Comparison of ENCODE assay signal across 14 cellular contexts in the genomic region with DNA sequence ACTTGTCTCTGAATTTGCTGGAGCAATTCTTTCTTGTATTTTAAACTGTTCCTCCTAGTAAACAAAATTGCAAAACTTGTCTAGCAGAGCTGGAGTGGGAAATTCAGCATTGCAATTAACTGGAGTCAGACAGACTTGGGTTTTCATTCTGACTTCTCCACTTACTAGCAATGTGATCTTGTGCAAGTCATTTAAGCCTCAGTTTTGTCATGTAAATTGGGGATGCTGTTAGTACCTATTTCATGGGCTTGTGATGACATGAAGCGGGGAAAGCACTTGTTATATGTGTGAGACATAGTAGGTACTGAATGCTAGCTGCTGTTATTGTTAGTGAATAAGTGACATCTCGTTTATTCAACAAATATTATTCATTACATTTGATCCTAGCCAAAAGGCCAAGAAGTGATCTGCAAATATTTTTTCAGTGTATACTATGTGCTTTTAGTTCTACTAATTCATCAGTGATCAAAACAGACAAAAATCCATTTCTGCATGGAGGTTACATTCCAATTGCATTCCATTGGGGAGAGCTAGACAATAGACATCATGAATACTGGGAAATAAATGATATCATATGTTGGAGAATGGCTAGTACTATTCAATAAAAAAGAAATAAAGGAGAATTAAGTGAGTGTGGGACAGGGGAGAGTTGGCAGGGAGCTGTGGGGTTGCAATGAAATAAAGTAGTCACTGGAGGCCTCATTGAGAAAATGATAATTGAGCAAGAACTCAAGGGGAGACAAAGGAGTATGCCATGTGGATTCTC. TPM values are rescaled to one million over a fixed set of nuclear protein-coding genes. Genes with fewer than 3 reads are reported as not detected.
DNase-seq lines count a peak whose midpoint lies in the region; ATAC-seq, FAIRE-seq and TF ChIP-seq lines count a peak whose summit lies in the region.
"Had no signal": no experiment of that assay in that cellular context is flagged by ENCODE, and none has a peak within 500 bp of the region (broad histone marks: within the 10 kb centered on the region; RNA-seq: fewer than 3 reads in every experiment).

No MANE protein-coding gene starts in this region.

- H3K9ac ChIP-seq in adipocyte (ENCODE audit: low read length) = no peak overlapping the region
- H3K9ac ChIP-seq in smooth muscle cell (ENCODE audit: low read depth) = no peak overlapping the region
- H3K9ac ChIP-seq: KMS-11 had no signal

- intact Hi-C loops in adrenal gland (cut with DNase I) = no loop called here

- WGBS in smooth muscle cell (ENCODE audit: low lambda C conversion rate) = 90% methylated on average over 2 of the region's 2 CpGs
- WGBS in adrenal gland, 4 donors = 68 to 84% (median 81%) methylated on average over 2 of the region's 2 CpGs

- ATAC-seq in HG03442 (IDR thresholded peaks at IDR 0.05; ENCODE audit: unreplicated experiment) = no peak

- peak; percentile 92 for FAIRE-seq in H54 (lab: Jason Lieb, UNC)
- FAIRE-seq: endometrium had no signal

- no peak overlapping the region for H2AFZ ChIP-seq in smooth muscle cell (ENCODE audit: low read depth)

- peaks cover 57% of the 10 kb centered on the region for H3K79me2 ChIP-seq in smooth muscle cell (ENCODE audit: low read depth)

- no peaks in the 10 kb centered on the region for H3K9me3 ChIP-seq in adipocyte (ENCODE audit: control insufficient read depth, low read length)
- no peaks in the 10 kb centered on the region for H3K9me3 ChIP-seq in smooth muscle cell (replicated peaks; ENCODE audit: low read depth)
- no peaks in the 10 kb centered on the region for H3K9me3 ChIP-seq in adrenal gland (replicated peaks in 1 of 3)
- H3K9me3 ChIP-seq: ascending aorta had no signal

- peaks cover 10% of the 10 kb centered on the region for H3F3A ChIP-seq in smooth muscle cell (ENCODE audit: low read depth)

- peak overlapping the region; percentile 11 for H3K4me2 ChIP-seq in smooth muscle cell
- H3K4me2 ChIP-seq: KMS-11 had no signal

- H3K4me3 ChIP-seq in adipocyte (ENCODE audit: low read length) (peak overlapping the region; percentile 47), fibroblast of pulmonary artery (replicated peaks; ENCODE audit: low read depth, low read length) (no peak overlapping the region), smooth muscle cell (no peak overlapping the region), adrenal gland (no peak overlapping the region)
- H3K4me3 ChIP-seq: ascending aorta had no signal

- H3K4me1 ChIP-seq in adipocyte (ENCODE audit: control insufficient read depth, insufficient read depth, low read length) (peaks cover 64% of the 10 kb centered on the region), smooth muscle cell (ENCODE audit: low read depth) (peaks cover 70% of the 10 kb centered on the region), adrenal gland (replicated peaks in 1 of 2) (peaks cover 61 to 62% of the 10 kb centered on the region in 2 donors)

- H3K36me3 ChIP-seq in adipocyte (ENCODE audit: control insufficient read depth, insufficient read depth, low read length, severe bottlenecking) (no peaks in the 10 kb centered on the region), smooth muscle cell (ENCODE audit: low read depth) (no peaks in the 10 kb centered on the region), adrenal gland (replicated peaks in 1 of 2) (no peaks in the 10 kb centered on the region)
- H3K36me3 ChIP-seq: ascending aorta had no signal

- no peak for TF ChIP-seq POLR2A in H54 (IDR thresholded peaks at IDR 0.05; ENCODE audit: low read depth, low read length)
- TF ChIP-seq POLR2A in adrenal gland (IDR thresholded peaks at IDR 0.05) = no peak

- H3K27ac ChIP-seq in smooth muscle cell (ENCODE audit: low read depth) (peak overlapping the region; percentile 26), adrenal gland (peak overlapping the region in 1 of 5 donors; percentile 50)
- H3K27ac ChIP-seq: ascending aorta, KMS-11 had no signal

- peaks cover 59% of the 10 kb centered on the region for H4K20me1 ChIP-seq in smooth muscle cell (ENCODE audit: low read depth)

- H3K27me3 ChIP-seq in adipocyte (replicated peaks; ENCODE audit: control insufficient read depth, insufficient read depth, low read length) (no peaks in the 10 kb centered on the region), smooth muscle cell (ENCODE audit: low read depth) (no peaks in the 10 kb centered on the region), adrenal gland (no peaks in the 10 kb centered on the region)
- H3K27me3 ChIP-seq: ascending aorta had no signal

- no peak for DNase-seq in H54 (ENCODE audit: insufficient read length, low spot score)
- DNase-seq in adipocyte (ENCODE audit: low read depth) = no peak
- peak; percentile 50 for DNase-seq in fibroblast of pulmonary artery (ENCODE audit: low read depth)
- DNase-seq in smooth muscle cell (lab: John Stamatoyannopoulos, UW; ENCODE audit: unreplicated experiment) = no peak
- DNase-seq in adrenal gland = no peak
- no peak for DNase-seq in NCI-H2081 (lab: John Stamatoyannopoulos, UW)
- DNase-seq: activated CD4-positive, alpha-beta T cell treated with anti-CD3 and anti-CD28 coated beads for 4 hours; activated T-cell treated with anti-CD3 and anti-CD28 coated beads, Interleukin-2, amount 50 U/mL, for 48 hours; hippocampal formation; NCI-H1436 treated with DMSO at 0.1 percent for 48 hours had no signal

- TF ChIP-seq CTCF in fibroblast of pulmonary artery (IDR thresholded peaks at IDR 0.05; ENCODE audit: low read length, missing control alignments) = no peak
- no peak for TF ChIP-seq CTCF in smooth muscle cell (IDR thresholded peaks at IDR 0.05; ENCODE audit: borderline replicate concordance, insufficient read depth, poor library complexity, severe bottlenecking)
- no peak for TF ChIP-seq CTCF in adrenal gland (IDR thresholded peaks at IDR 0.05)

RNA-seq across cellular contexts. Expression of a gene that starts 47.1 kb away (rescaled TPM):
- total RNA-seq in smooth muscle cell (19.2 and 20.8 TPM in 2 replicates), adrenal gland (10 to 100 TPM; 21.1 to 43.1 (median 32.7) TPM)
- polyA plus RNA-seq in smooth muscle cell (12.8 and 12.9 TPM in 2 replicates), adrenal gland (10 to 100 TPM; 14.8 to 23.6 (median 15.8) TPM)
